17 cellular contexts compared by ENCODE assay signal in the genomic region with DNA sequence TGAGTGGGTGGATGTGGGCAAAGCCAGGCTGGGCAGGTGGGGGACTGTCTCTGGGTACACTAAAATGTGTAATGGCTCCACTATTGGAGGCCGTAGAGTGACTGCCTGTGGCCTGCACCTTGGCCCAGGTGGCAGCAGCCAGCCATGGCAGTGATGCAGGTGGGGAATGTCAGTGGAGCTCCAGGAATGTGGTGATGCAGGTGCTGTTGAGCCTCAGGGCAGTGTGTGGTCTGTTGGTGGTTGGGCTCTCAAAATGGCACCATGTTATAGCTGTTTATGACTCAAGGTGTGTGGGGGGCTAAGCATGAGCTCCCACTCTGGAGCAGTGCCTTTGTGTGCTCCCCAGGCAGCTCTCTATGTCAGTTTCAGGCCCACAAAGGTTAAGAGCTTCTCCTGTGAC. TPM values are rescaled to one million over a fixed set of nuclear protein-coding genes. Genes with fewer than 3 reads are reported as not detected.
A peak's percentile ranks its signal among the peaks of the same experiment; 100 is the strongest.
DNase-seq lines count a peak whose midpoint lies in the region; ATAC-seq and TF ChIP-seq lines count a peak whose summit lies in the region.
"Had no signal": no experiment of that assay in that cellular context is flagged by ENCODE, and none has a peak within 500 bp of the region (broad histone marks: within the 10 kb centered on the region; RNA-seq: fewer than 3 reads in every experiment).

No MANE protein-coding gene starts in this region.

- intact Hi-C loops in esophagus muscularis mucosa (cut with DNase I) (no loop called here), gastrocnemius medialis (cut with DNase I; ENCODE audit: low total_unique reads) (no loop called here), esophagus squamous epithelium (cut with DNase I) (no loop called here)

- TF ChIP-seq EP300 in esophagus muscularis mucosa (IDR thresholded peaks at IDR 0.05): no peak

- H3K4me1 Mint-ChIP-seq in GM23338: no peaks in the 10 kb centered on the region
- H3K4me1 Mint-ChIP-seq: CD14-positive monocyte; CD4-positive, alpha-beta memory T cell had no signal

- WGBS in esophagus muscularis mucosa: no CpG with 5 or more reads among the region's 1 CpG
- WGBS in esophagus squamous epithelium, 2 donors: 88 to 100% methylated on average over 1 of the region's 1 CpG

- ATAC-seq in GM23338 (no peak), gastrocnemius medialis (no peak)

- H3K4me3 Mint-ChIP-seq in GM23338: no peak overlapping the region
- H3K4me3 Mint-ChIP-seq: CD14-positive monocyte; CD4-positive, alpha-beta memory T cell had no signal

- H2AFZ ChIP-seq in GM23338 (no peak overlapping the region), osteoblast (ENCODE audit: low read length) (no peak overlapping the region)

- H3K36me3 ChIP-seq in GM23338 (ENCODE audit: insufficient read depth) (no peaks in the 10 kb centered on the region), esophagus muscularis mucosa (no peaks in the 10 kb centered on the region), osteoblast (ENCODE audit: insufficient read depth, low read length) (no peaks in the 10 kb centered on the region), gastrocnemius medialis (no peaks in the 10 kb centered on the region), esophagus squamous epithelium (no peaks in the 10 kb centered on the region)
- H3K36me3 ChIP-seq: BLaER1, HAP-1 had no signal

- TF ChIP-seq POLR2A in esophagus muscularis mucosa (IDR thresholded peaks at IDR 0.05; ENCODE audit: low read depth) (no peak), gastrocnemius medialis (IDR thresholded peaks at IDR 0.05) (no peak), esophagus squamous epithelium (IDR thresholded peaks at IDR 0.05) (no peak)

- H3K4me3 ChIP-seq in GM23338 (no peak overlapping the region), esophagus muscularis mucosa (no peak overlapping the region), osteoblast (ENCODE audit: insufficient read depth, low read length) (no peak overlapping the region), gastrocnemius medialis (no peak overlapping the region), esophagus squamous epithelium (no peak overlapping the region)
- H3K4me3 ChIP-seq: BLaER1, HAP-1 had no signal

- in situ Hi-C loops in gastrocnemius medialis (cut with MboI; ENCODE audit: low sequenced_read_pairs in 4 of 4): loop anchor here in 1 of 4 donors (10.0 kb wide), 1 partner anchor 58 kb away; no protein-coding TSS in a partner anchor

- 0 out of 2 replicates have a peak, but pooled peaks cover 16% of the 10 kb centered on the region for H3K9me2 ChIP-seq in GM23338 (ENCODE audit: insufficient read depth)

- TF ChIP-seq CTCF in GM23338 (conservative IDR thresholded peaks at IDR 0.05; ENCODE audit: low read depth in 2 of 2) (no peak), esophagus muscularis mucosa (IDR thresholded peaks at IDR 0.05) (no peak), osteoblast (IDR thresholded peaks at IDR 0.05; ENCODE audit: extremely low read depth, low read depth, low read length) (no peak), gastrocnemius medialis (IDR thresholded peaks at IDR 0.05 in 4 of 5, conservative IDR thresholded peaks at IDR 0.05 in 1 of 5) (no peak), esophagus squamous epithelium (IDR thresholded peaks at IDR 0.05) (no peak)

- no peaks in the 10 kb centered on the region for H3K9me3 Mint-ChIP-seq in GM23338

- no peaks in the 10 kb centered on the region for H3F3A ChIP-seq in GM23338 (replicated peaks; ENCODE audit: low read depth)

- no peaks in the 10 kb centered on the region for H3K27me3 Mint-ChIP-seq in GM23338 (ENCODE audit: insufficient read depth, low read depth, poor library complexity)

- H3K9me3 ChIP-seq in esophagus muscularis mucosa (no peaks in the 10 kb centered on the region), osteoblast (ENCODE audit: low read depth, low read length) (no peaks in the 10 kb centered on the region), gastrocnemius medialis (no peaks in the 10 kb centered on the region), esophagus squamous epithelium (no peaks in the 10 kb centered on the region)
- H3K9me3 ChIP-seq: BLaER1, HAP-1 had no signal

- H3K4me2 ChIP-seq in GM23338 (no peak overlapping the region), osteoblast (ENCODE audit: insufficient read depth, low read length) (no peak overlapping the region)
- H3K4me2 ChIP-seq: BLaER1 had no signal

- H3K4me1 ChIP-seq in GM23338 (ENCODE audit: insufficient read depth): no peaks in the 10 kb centered on the region
- no peaks in the 10 kb centered on the region for H3K4me1 ChIP-seq in esophagus muscularis mucosa
- H3K4me1 ChIP-seq in osteoblast (ENCODE audit: insufficient read depth, low read length): no peaks in the 10 kb centered on the region
- no peaks in the 10 kb centered on the region for H3K4me1 ChIP-seq in gastrocnemius medialis
- no peaks in the 10 kb centered on the region for H3K4me1 ChIP-seq in esophagus squamous epithelium
- H3K4me1 ChIP-seq: BLaER1 had no signal

- H3K79me2 ChIP-seq in GM23338 (replicated peaks; ENCODE audit: insufficient read depth): no peaks in the 10 kb centered on the region
- no peaks in the 10 kb centered on the region for H3K79me2 ChIP-seq in osteoblast (ENCODE audit: insufficient read depth, low read length)

- no peak overlapping the region for H3K27ac Mint-ChIP-seq in GM23338
- H3K27ac Mint-ChIP-seq: CD14-positive monocyte; CD4-positive, alpha-beta memory T cell had no signal

- H3K27me3 ChIP-seq in GM23338 (ENCODE audit: insufficient read depth) (no peaks in the 10 kb centered on the region), esophagus muscularis mucosa (no peaks in the 10 kb centered on the region), osteoblast (ENCODE audit: insufficient read depth, low read length) (no peaks in the 10 kb centered on the region), gastrocnemius medialis (no peaks in the 10 kb centered on the region), esophagus squamous epithelium (no peaks in the 10 kb centered on the region)
- H3K27me3 ChIP-seq: BLaER1 had no signal

- H3K27ac ChIP-seq in GM23338 (ENCODE audit: low read depth) (no peak overlapping the region), esophagus muscularis mucosa (replicated peaks in 1 of 4) (no peak overlapping the region), osteoblast (ENCODE audit: low read depth, low read length) (no peak overlapping the region), gastrocnemius medialis (no peak overlapping the region), esophagus squamous epithelium (no peak overlapping the region)
- H3K27ac ChIP-seq: BLaER1, HL-60 had no signal

- H4K20me1 ChIP-seq in GM23338 (replicated peaks; ENCODE audit: insufficient read depth): no peaks in the 10 kb centered on the region
- no peaks in the 10 kb centered on the region for H4K20me1 ChIP-seq in osteoblast (ENCODE audit: insufficient read depth, low read length)
- H4K20me1 ChIP-seq: BLaER1 had no signal

- no peaks in the 10 kb centered on the region for H3K36me3 Mint-ChIP-seq in GM23338 (ENCODE audit: low read depth)
- H3K36me3 Mint-ChIP-seq: CD14-positive monocyte had no signal

- DNase-seq in GM23338 (ENCODE audit: low spot score): peak; percentile 6
- peak; percentile 57 for DNase-seq in esophagus muscularis mucosa (ENCODE audit: extremely low spot score)
- peak; percentile 40 for DNase-seq in kidney tubule cell (ENCODE audit: low spot score)
- DNase-seq in osteoblast (ENCODE audit: insufficient read length, low spot score, missing footprints): no peak
- no peak for DNase-seq in gastrocnemius medialis
- DNase-seq in NCI-H69 (lab: John Stamatoyannopoulos, UW): no peak
- no peak for DNase-seq in esophagus squamous epithelium (lab: John Stamatoyannopoulos, UW)
- DNase-seq: 8988T; CD4-positive, alpha-beta memory T cell; DMS153; DMS79; GF-D8; GOT3 had no signal

TF ChIP-seq in GM23338, 12 proteins besides CTCF, POLR2A, EP300 and RAD21 (continues in another document):
- TF ChIP-seq CREB1 (CRISPR knock-in tag; IDR thresholded peaks at IDR 0.05; ENCODE audit: low read depth): no peak
- TF ChIP-seq ZNF114 (CRISPR knock-in tag; IDR thresholded peaks at IDR 0.05): no peak
- TF ChIP-seq ZNF331 (CRISPR knock-in tag; IDR thresholded peaks at IDR 0.05; ENCODE audit: low read depth): no peak
- TF ChIP-seq, protein P1, sequence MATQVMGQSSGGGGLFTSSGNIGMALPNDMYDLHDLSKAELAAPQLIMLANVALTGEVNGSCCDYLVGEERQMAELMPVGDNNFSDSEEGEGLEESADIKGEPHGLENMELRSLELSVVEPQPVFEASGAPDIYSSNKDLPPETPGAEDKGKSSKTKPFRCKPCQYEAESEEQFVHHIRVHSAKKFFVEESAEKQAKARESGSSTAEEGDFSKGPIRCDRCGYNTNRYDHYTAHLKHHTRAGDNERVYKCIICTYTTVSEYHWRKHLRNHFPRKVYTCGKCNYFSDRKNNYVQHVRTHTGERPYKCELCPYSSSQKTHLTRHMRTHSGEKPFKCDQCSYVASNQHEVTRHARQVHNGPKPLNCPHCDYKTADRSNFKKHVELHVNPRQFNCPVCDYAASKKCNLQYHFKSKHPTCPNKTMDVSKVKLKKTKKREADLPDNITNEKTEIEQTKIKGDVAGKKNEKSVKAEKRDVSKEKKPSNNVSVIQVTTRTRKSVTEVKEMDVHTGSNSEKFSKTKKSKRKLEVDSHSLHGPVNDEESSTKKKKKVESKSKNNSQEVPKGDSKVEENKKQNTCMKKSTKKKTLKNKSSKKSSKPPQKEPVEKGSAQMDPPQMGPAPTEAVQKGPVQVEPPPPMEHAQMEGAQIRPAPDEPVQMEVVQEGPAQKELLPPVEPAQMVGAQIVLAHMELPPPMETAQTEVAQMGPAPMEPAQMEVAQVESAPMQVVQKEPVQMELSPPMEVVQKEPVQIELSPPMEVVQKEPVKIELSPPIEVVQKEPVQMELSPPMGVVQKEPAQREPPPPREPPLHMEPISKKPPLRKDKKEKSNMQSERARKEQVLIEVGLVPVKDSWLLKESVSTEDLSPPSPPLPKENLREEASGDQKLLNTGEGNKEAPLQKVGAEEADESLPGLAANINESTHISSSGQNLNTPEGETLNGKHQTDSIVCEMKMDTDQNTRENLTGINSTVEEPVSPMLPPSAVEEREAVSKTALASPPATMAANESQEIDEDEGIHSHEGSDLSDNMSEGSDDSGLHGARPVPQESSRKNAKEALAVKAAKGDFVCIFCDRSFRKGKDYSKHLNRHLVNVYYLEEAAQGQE (IDR thresholded peaks at IDR 0.05; ENCODE audit: unreplicated experiment): no peak
- TF ChIP-seq POLR2AphosphoS5 (IDR thresholded peaks at IDR 0.05; ENCODE audit: low read depth): no peak

RNA-seq across cellular contexts. Expression of a gene that starts 40.2 kb away (rescaled TPM):
- total RNA-seq in GM23338 (2014; rRNA removed; shearing (Covaris generic)): 55.1 and 79.1 TPM in 2 replicates
- polyA plus RNA-seq in GM23338 (2016; fragmentation: Nextera tagmentation; extraction: Ambion mirVana): 73.5 and 89.0 TPM in 2 replicates
- total RNA-seq in esophagus muscularis mucosa (10 to 100 TPM; 22.7 to 56.9 (median 31.7) TPM), osteoblast (60.8 and 63.6 TPM in 2 replicates), gastrocnemius medialis (10 to 100 TPM; 18.1 to 30.1 (median 22.8) TPM), esophagus squamous epithelium (10 to 100 TPM; 17.8 to 35.0 (median 27.6) TPM)

Comparison
In these comparisons a context has a peak if more than half of its experiments do, and no peak if none do; other contexts are left out.
1. DNase-seq: peak in GM23338 (single experiment), esophagus muscularis mucosa (single experiment) and kidney tubule cell (single experiment); none in osteoblast (single experiment), gastrocnemius medialis (0 of 2), NCI-H69 (single experiment) and esophagus squamous epithelium (single experiment).